Comparison of ENCODE assay signal across 21 cellular contexts in the genomic region with DNA sequence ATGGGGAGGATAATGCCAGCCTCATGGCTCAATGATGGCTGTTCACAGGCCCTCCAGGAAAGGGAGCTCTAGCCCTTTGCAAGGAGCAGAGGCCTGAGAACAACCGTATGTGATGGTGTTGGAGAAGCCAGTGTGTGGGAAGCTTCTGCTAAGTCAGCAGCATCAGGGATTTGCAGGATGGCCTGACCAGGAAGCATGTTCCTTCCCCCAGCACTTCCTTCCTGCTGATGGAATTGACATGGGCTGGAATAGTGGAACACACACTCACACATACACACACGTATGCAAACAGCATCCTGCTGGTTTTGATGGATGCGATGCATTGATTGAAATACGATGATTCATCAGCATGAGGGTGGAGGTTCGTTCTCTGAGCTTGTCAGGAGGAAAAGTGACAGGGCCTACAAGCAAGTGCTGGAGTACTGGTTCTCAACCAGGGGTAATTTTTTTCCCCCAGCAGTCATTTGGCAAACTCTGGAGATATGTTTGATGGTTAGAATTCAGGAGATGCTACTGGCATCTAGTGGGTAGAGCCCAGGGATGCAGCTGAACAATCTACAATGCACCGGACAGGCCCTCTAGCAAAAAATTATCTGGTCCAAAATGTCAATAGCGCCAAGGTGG.
DNase-seq lines count a peak whose midpoint lies in the region; TF ChIP-seq lines count a peak whose summit lies in the region.
"Had no signal": no experiment of that assay in that cellular context is flagged by ENCODE, and none has a peak within 500 bp of the region (broad histone marks: within the 10 kb centered on the region; RNA-seq: fewer than 3 reads in every experiment).

No MANE protein-coding gene starts in this region.

- H3K9me2 ChIP-seq in GM23248 (ENCODE audit: insufficient read depth), result no peaks in the 10 kb centered on the region

- DNase-seq in GM23248 (peak; percentile 14), fibroblast of mammary gland (ENCODE audit: low read depth) (peak; percentile 29), osteoblast (ENCODE audit: insufficient read length, low spot score, missing footprints) (peak; percentile 46), NCI-H2081 (lab: John Stamatoyannopoulos, UW) (no peak), cardiac septum (ENCODE audit: low spot score) (no peak), SW480 (ENCODE audit: low spot score) (no peak), kidney tubule cell (ENCODE audit: low spot score) (no peak)
- DNase-seq: activated CD4-positive, alpha-beta T cell treated with anti-CD3 and anti-CD28 coated beads, Interleukin-2, amount 50 U/mL, for 48 hours; activated gamma-delta T cell treated with Interleukin-2 at 50 U/mL for 16 hours; adrenal gland; CD4-positive, CD25-positive, alpha-beta regulatory T cell; central memory CD4-positive, alpha-beta T cell; effector CD4-positive, alpha-beta T cell; HCEC 1CT; heart right ventricle; lower lobe of right lung; MV-4-11; NCI-H2029; posterior cingulate gyrus; stimulated activated CD4-positive, alpha-beta T cell treated with anti-CD3 and anti-CD28 coated beads, Interleukin-4, amount 100 ng/mL, for 1 hour had no signal

- H3K9ac ChIP-seq in GM23248, result no peak overlapping the region

- H3K27me3 ChIP-seq in GM23248 (replicated peaks; ENCODE audit: insufficient read depth) (no peaks in the 10 kb centered on the region), osteoblast (ENCODE audit: insufficient read depth, low read length) (no peaks in the 10 kb centered on the region)
- H3K27me3 ChIP-seq: adrenal gland had no signal

- TF ChIP-seq CTCF in VCaP (conservative IDR thresholded peaks at IDR 0.05) (0 out of 2 replicates have a peak, but pooled peaks have one; percentile 22), fibroblast of mammary gland (conservative IDR thresholded peaks at IDR 0.05; ENCODE audit: control insufficient read depth, insufficient read depth, low read depth, low read length) (no peak), osteoblast (IDR thresholded peaks at IDR 0.05; ENCODE audit: extremely low read depth, low read depth, low read length) (peak; percentile 8)

- in situ Hi-C loops in GM23248 (cut with MboI), result loop anchor here (25.0 kb wide), 1 partner anchor 501 kb away; no protein-coding TSS in a partner anchor

- H4K20me1 ChIP-seq in GM23248 (ENCODE audit: insufficient read depth) (no peaks in the 10 kb centered on the region), osteoblast (ENCODE audit: insufficient read depth, low read length) (no peaks in the 10 kb centered on the region)

- H3K9me3 ChIP-seq in GM23248 (ENCODE audit: low read depth) (no peaks in the 10 kb centered on the region), osteoblast (ENCODE audit: low read depth, low read length) (peaks cover 3% of the 10 kb centered on the region)
- H3K9me3 ChIP-seq: adrenal gland, lower lobe of right lung had no signal

- no peak overlapping the region for H3K4me2 ChIP-seq in GM23248 (ENCODE audit: unreplicated experiment)
- no peak overlapping the region for H3K4me2 ChIP-seq in osteoblast (ENCODE audit: insufficient read depth, low read length)

- no peaks in the 10 kb centered on the region for H3K79me2 ChIP-seq in GM23248 (ENCODE audit: insufficient read depth)
- no peaks in the 10 kb centered on the region for H3K79me2 ChIP-seq in osteoblast (ENCODE audit: insufficient read depth, low read length)

- H3K4me1 ChIP-seq in GM23248 (ENCODE audit: insufficient read depth), result no peaks in the 10 kb centered on the region
- no peaks in the 10 kb centered on the region for H3K4me1 ChIP-seq in osteoblast (ENCODE audit: insufficient read depth, low read length)
- H3K4me1 ChIP-seq: adrenal gland, lower lobe of right lung had no signal

- no peak overlapping the region for H2AFZ ChIP-seq in GM23248
- no peak overlapping the region for H2AFZ ChIP-seq in osteoblast (ENCODE audit: low read length)

- H3K4me3 ChIP-seq in GM23248 (no peak overlapping the region), fibroblast of mammary gland (ENCODE audit: control insufficient read depth, low read depth, low read length) (no peak overlapping the region), osteoblast (ENCODE audit: insufficient read depth, low read length) (no peak overlapping the region)
- H3K4me3 ChIP-seq: adrenal gland, heart right ventricle, lower lobe of right lung had no signal

- H3K27ac ChIP-seq in GM23248 (no peak overlapping the region), VCaP (peak overlapping the region; percentile 90), osteoblast (ENCODE audit: low read depth, low read length) (no peak overlapping the region)
- H3K27ac ChIP-seq: adrenal gland, heart right ventricle, lower lobe of right lung had no signal

- H3K36me3 ChIP-seq in GM23248 (ENCODE audit: low read depth) (no peaks in the 10 kb centered on the region), osteoblast (ENCODE audit: insufficient read depth, low read length) (no peaks in the 10 kb centered on the region)
- H3K36me3 ChIP-seq: adrenal gland, heart right ventricle, lower lobe of right lung had no signal

- WGBS in GM23248 (ENCODE audit: low coverage in 1 of 2, low lambda C conversion rate in 2 of 2, missing lambda C conversion rate in 2 of 2), 2 experiments, result 79 to 85% methylated on average over 7 of the region's 7 CpGs

- intact Hi-C loops in cardiac septum (cut with DNase I), result no loop called here

- no peaks in the 10 kb centered on the region for H3F3A ChIP-seq in GM23248 (ENCODE audit: insufficient read depth)

Comparison
In these comparisons a context has a peak if more than half of its experiments do, and no peak if none do; other contexts are left out.
1. DNase-seq: peak in GM23248 (single experiment), fibroblast of mammary gland (single experiment) and osteoblast (single experiment); none in NCI-H2081 (0 of 2), cardiac septum (single experiment), SW480 (single experiment) and kidney tubule cell (single experiment).